Comparison of ENCODE assay signal across 23 cellular contexts in genomic region chr2:224591245-224591644, GRCh38.
"Had no signal": no experiment of that assay in that cellular context is flagged by ENCODE, and none has a peak within 500 bp of the region (broad histone marks: within the 10 kb centered on the region; RNA-seq: fewer than 3 reads in every experiment).

No MANE protein-coding gene starts in this region.

- H3K4me3 ChIP-seq: coronary artery, esophagus squamous epithelium, gastroesophageal sphincter, left ventricle myocardium inferior, lower lobe of right lung, pancreas, smooth muscle cell, suprapubic skin, thyroid gland had no signal

- H3K27me3 ChIP-seq: esophagus squamous epithelium, gastroesophageal sphincter, pancreas, suprapubic skin, thyroid gland had no signal

- H3K36me3 ChIP-seq: esophagus squamous epithelium, gastroesophageal sphincter, left ventricle myocardium inferior, lower lobe of right lung, pancreas, suprapubic skin, thyroid gland had no signal

- H3K27ac ChIP-seq: coronary artery, esophagus squamous epithelium, gastroesophageal sphincter, left ventricle myocardium inferior, lower lobe of right lung, pancreas, suprapubic skin, thyroid gland had no signal

- ATAC-seq: effector memory CD8-positive, alpha-beta T cell; gastroesophageal sphincter; left cardiac atrium; lower lobe of right lung; natural killer cell treated with Interleukin-12 subunit alpha and Interleukin-12 subunit beta and Interleukin-15 and Interleukin-18, amount 100 ng/mL, for 72 hours; pancreas; right cardiac atrium; stimulated activated effector memory CD8-positive, alpha-beta T cell treated with anti-CD3 and anti-CD28 coated beads, Interleukin-12 subunit alpha, Interleukin-12 subunit beta, amount 100 ng/mL, for 72 hours; stimulated activated naive CD8-positive, alpha-beta T cell treated with anti-CD3 and anti-CD28 coated beads, Interleukin-15, Interleukin-2, amounts not matched to agents 100 U/mL and 50 U/mL, for 24 hours had no signal

- DNase-seq: effector memory CD8-positive, alpha-beta T cell; esophagus squamous epithelium; foreskin fibroblast; glutamatergic neuron; immature natural killer cell; left cardiac atrium; left ventricle myocardium inferior; lower lobe of right lung; mesenchymal stem cell; midbrain; occipital lobe; pancreas; right cardiac atrium; stimulated activated CD4-positive, alpha-beta T cell treated with anti-CD3 and anti-CD28 coated beads, Interleukin-4, amount 100 ng/mL, for 1 hour; stimulated activated CD8-positive, alpha-beta memory T cell treated with anti-CD3 and anti-CD28 coated beads, Interleukin-4, amount 100 ng/mL, for 48 hours; stimulated activated naive CD8-positive, alpha-beta T cell treated with anti-CD3 and anti-CD28 coated beads, Interleukin-15, Interleukin-2, amounts not matched to agents 100 U/mL and 50 U/mL, for 24 hours; thyroid gland had no signal

- H3K9me3 ChIP-seq: esophagus squamous epithelium, gastroesophageal sphincter, left ventricle myocardium inferior, lower lobe of right lung, pancreas, suprapubic skin, thyroid gland had no signal
